Comparison of ENCODE assay signal across 1 cellular context in the genomic region with DNA sequence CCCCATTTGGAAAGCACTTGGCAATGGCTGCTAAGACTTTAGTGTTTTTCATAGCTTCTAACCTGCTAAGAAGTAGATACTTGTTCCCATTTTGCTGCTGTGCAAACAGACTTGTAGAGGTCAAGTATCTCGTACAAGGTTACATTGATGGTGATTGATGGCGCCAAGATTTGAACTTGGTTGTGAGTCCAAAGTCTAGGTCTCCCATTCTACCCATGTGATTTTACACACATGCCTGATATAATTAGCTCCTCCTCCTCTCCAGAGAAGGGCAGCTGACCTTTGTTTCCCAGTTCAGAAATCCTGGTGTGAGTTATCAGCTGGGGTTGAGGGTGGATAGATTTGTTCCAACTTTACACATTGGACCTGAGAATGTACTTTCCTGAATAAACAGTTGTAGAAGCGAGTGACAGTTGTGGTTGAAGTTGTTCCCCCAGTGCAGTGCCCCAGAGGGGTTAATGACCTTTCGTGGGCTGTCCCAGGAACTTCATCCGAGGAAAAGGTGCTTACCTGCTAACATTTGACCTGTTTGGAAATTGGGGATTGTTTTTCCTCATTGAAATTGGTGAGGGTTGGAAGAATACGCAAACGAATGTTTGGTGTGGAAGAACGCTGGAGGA.
TF ChIP-seq lines count a peak whose summit lies in the region.

No MANE protein-coding gene starts in this region.

TF ChIP-seq in HepG2, 621 proteins besides CTCF, POLR2A, EP300 and RAD21 (continued from another document and continues in another):
- TF ChIP-seq, protein P1, sequence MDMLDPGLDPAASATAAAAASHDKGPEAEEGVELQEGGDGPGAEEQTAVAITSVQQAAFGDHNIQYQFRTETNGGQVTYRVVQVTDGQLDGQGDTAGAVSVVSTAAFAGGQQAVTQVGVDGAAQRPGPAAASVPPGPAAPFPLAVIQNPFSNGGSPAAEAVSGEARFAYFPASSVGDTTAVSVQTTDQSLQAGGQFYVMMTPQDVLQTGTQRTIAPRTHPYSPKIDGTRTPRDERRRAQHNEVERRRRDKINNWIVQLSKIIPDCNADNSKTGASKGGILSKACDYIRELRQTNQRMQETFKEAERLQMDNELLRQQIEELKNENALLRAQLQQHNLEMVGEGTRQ (IDR thresholded peaks at IDR 0.05; ENCODE audit: low read depth, low read length) = no peak; the same call in 1 of the 2 replicates
- TF ChIP-seq, protein P1 (CRISPR knock-in tag; IDR thresholded peaks at IDR 0.05; ENCODE audit: borderline replicate concordance) = peak; percentile 46; the same call in 1 of the 2 replicates
- TF ChIP-seq PAWR (CRISPR knock-in tag; IDR thresholded peaks at IDR 0.05; ENCODE audit: borderline replicate concordance) (no peak), SP5 (CRISPR knock-in tag; IDR thresholded peaks at IDR 0.05; ENCODE audit: borderline replicate concordance, low read depth) (peak; percentile 65), KAT2B (IDR thresholded peaks at IDR 0.05; ENCODE audit: borderline replicate concordance, low read depth, low read length) (no peak), ASH2L (IDR thresholded peaks at IDR 0.05; ENCODE audit: insufficient read length, low read depth, low read length) (peak; percentile 64), STAT5B (CRISPR knock-in tag; IDR thresholded peaks at IDR 0.05) (no peak), HNF4A (CRISPR knock-in tag; IDR thresholded peaks at IDR 0.05) (peak; percentile 97), MAFG (CRISPR knock-in tag; IDR thresholded peaks at IDR 0.05) (no peak), ZNF781 (CRISPR knock-in tag; IDR thresholded peaks at IDR 0.05; ENCODE audit: borderline replicate concordance, not compliant biosample characterization) (no peak), KLF6 (CRISPR knock-in tag; IDR thresholded peaks at IDR 0.05) (no peak), ZNF317 (CRISPR knock-in tag; IDR thresholded peaks at IDR 0.05) (peak; percentile 30; the same call in 1 of the 2 replicates), HOXA5 (CRISPR knock-in tag; IDR thresholded peaks at IDR 0.05) (no peak), HNRNPL (IDR thresholded peaks at IDR 0.05; ENCODE audit: low read depth, low read length) (no peak), ZNF24 (IDR thresholded peaks at IDR 0.05) (no peak), THAP11 (CRISPR knock-in tag; IDR thresholded peaks at IDR 0.05) (no peak), GFI1 (CRISPR knock-in tag; IDR thresholded peaks at IDR 0.05; ENCODE audit: borderline replicate concordance) (peak; percentile 95), KDM4B (CRISPR knock-in tag; IDR thresholded peaks at IDR 0.05) (no peak), EHMT2 (IDR thresholded peaks at IDR 0.05; ENCODE audit: borderline replicate concordance, low read depth, low read length) (peak; percentile 78; the same call in 1 of the 2 replicates), ZNF547 (CRISPR knock-in tag; IDR thresholded peaks at IDR 0.05) (no peak), ZNF879 (CRISPR knock-in tag; IDR thresholded peaks at IDR 0.05) (no peak), ZNF839 (CRISPR knock-in tag; IDR thresholded peaks at IDR 0.05; ENCODE audit: borderline replicate concordance) (no peak), TBP (CRISPR knock-in tag; IDR thresholded peaks at IDR 0.05) (no peak), MEIS2 (CRISPR knock-in tag; IDR thresholded peaks at IDR 0.05) (no peak), JUN (CRISPR knock-in tag; IDR thresholded peaks at IDR 0.05) (no peak), MTA3 (CRISPR knock-in tag; IDR thresholded peaks at IDR 0.05) (no peak), CCAR2 (optimal IDR thresholded peaks at IDR 0.05; ENCODE audit: low read depth, low read length) (no peak), ZFY (CRISPR knock-in tag; IDR thresholded peaks at IDR 0.05) (no peak), RARA (CRISPR knock-in tag; IDR thresholded peaks at IDR 0.05) (peak; percentile 66), NR3C1 (CRISPR knock-in tag; IDR thresholded peaks at IDR 0.05) (no peak), ZNF749 (CRISPR knock-in tag; IDR thresholded peaks at IDR 0.05; ENCODE audit: borderline replicate concordance) (no peak), TBL1XR1 (IDR thresholded peaks at IDR 0.05; ENCODE audit: borderline replicate concordance, low read length, partially characterized antibody) (peak; percentile 53), KDM3A (CRISPR knock-in tag; IDR thresholded peaks at IDR 0.05; ENCODE audit: low read depth) (no peak), ZEB1 (IDR thresholded peaks at IDR 0.05; ENCODE audit: insufficient replicate concordance, low read depth) (peak; percentile 90), KAT8 (CRISPR knock-in tag; IDR thresholded peaks at IDR 0.05) (no peak), ZMYM2 (CRISPR knock-in tag; IDR thresholded peaks at IDR 0.05) (peak; percentile 89), ZSCAN12 (CRISPR knock-in tag; IDR thresholded peaks at IDR 0.05) (no peak), NCOR1 (IDR thresholded peaks at IDR 0.05; ENCODE audit: borderline replicate concordance, low read length) (peak; percentile 98)
- TF ChIP-seq, protein P2, sequence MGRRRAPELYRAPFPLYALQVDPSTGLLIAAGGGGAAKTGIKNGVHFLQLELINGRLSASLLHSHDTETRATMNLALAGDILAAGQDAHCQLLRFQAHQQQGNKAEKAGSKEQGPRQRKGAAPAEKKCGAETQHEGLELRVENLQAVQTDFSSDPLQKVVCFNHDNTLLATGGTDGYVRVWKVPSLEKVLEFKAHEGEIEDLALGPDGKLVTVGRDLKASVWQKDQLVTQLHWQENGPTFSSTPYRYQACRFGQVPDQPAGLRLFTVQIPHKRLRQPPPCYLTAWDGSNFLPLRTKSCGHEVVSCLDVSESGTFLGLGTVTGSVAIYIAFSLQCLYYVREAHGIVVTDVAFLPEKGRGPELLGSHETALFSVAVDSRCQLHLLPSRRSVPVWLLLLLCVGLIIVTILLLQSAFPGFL (CRISPR knock-in tag; IDR thresholded peaks at IDR 0.05) = no peak
- TF ChIP-seq, protein P3, sequence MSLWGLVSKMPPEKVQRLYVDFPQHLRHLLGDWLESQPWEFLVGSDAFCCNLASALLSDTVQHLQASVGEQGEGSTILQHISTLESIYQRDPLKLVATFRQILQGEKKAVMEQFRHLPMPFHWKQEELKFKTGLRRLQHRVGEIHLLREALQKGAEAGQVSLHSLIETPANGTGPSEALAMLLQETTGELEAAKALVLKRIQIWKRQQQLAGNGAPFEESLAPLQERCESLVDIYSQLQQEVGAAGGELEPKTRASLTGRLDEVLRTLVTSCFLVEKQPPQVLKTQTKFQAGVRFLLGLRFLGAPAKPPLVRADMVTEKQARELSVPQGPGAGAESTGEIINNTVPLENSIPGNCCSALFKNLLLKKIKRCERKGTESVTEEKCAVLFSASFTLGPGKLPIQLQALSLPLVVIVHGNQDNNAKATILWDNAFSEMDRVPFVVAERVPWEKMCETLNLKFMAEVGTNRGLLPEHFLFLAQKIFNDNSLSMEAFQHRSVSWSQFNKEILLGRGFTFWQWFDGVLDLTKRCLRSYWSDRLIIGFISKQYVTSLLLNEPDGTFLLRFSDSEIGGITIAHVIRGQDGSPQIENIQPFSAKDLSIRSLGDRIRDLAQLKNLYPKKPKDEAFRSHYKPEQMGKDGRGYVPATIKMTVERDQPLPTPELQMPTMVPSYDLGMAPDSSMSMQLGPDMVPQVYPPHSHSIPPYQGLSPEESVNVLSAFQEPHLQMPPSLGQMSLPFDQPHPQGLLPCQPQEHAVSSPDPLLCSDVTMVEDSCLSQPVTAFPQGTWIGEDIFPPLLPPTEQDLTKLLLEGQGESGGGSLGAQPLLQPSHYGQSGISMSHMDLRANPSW (CRISPR knock-in tag; IDR thresholded peaks at IDR 0.05; ENCODE audit: borderline replicate concordance) = no peak
- TF ChIP-seq, protein P4, sequence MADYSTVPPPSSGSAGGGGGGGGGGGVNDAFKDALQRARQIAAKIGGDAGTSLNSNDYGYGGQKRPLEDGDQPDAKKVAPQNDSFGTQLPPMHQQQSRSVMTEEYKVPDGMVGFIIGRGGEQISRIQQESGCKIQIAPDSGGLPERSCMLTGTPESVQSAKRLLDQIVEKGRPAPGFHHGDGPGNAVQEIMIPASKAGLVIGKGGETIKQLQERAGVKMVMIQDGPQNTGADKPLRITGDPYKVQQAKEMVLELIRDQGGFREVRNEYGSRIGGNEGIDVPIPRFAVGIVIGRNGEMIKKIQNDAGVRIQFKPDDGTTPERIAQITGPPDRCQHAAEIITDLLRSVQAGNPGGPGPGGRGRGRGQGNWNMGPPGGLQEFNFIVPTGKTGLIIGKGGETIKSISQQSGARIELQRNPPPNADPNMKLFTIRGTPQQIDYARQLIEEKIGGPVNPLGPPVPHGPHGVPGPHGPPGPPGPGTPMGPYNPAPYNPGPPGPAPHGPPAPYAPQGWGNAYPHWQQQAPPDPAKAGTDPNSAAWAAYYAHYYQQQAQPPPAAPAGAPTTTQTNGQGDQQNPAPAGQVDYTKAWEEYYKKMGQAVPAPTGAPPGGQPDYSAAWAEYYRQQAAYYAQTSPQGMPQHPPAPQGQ (CRISPR knock-in tag; IDR thresholded peaks at IDR 0.05; ENCODE audit: borderline replicate concordance) = no peak
- TF ChIP-seq, protein P5, sequence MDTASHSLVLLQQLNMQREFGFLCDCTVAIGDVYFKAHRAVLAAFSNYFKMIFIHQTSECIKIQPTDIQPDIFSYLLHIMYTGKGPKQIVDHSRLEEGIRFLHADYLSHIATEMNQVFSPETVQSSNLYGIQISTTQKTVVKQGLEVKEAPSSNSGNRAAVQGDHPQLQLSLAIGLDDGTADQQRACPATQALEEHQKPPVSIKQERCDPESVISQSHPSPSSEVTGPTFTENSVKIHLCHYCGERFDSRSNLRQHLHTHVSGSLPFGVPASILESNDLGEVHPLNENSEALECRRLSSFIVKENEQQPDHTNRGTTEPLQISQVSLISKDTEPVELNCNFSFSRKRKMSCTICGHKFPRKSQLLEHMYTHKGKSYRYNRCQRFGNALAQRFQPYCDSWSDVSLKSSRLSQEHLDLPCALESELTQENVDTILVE (CRISPR knock-in tag; IDR thresholded peaks at IDR 0.05) = no peak
- TF ChIP-seq, protein P6, sequence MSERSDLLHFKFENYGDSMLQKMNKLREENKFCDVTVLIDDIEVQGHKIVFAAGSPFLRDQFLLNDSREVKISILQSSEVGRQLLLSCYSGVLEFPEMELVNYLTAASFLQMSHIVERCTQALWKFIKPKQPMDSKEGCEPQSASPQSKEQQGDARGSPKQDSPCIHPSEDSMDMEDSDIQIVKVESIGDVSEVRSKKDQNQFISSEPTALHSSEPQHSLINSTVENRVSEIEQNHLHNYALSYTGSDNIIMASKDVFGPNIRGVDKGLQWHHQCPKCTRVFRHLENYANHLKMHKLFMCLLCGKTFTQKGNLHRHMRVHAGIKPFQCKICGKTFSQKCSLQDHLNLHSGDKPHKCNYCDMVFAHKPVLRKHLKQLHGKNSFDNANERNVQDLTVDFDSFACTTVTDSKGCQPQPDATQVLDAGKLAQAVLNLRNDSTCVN (CRISPR knock-in tag; IDR thresholded peaks at IDR 0.05; ENCODE audit: borderline replicate concordance) = peak; percentile 80; the same call in 1 of the 2 replicates
- TF ChIP-seq, protein P7, sequence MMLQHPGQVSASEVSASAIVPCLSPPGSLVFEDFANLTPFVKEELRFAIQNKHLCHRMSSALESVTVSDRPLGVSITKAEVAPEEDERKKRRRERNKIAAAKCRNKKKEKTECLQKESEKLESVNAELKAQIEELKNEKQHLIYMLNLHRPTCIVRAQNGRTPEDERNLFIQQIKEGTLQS (CRISPR knock-in tag; IDR thresholded peaks at IDR 0.05) = no peak
- TF ChIP-seq, protein P8, sequence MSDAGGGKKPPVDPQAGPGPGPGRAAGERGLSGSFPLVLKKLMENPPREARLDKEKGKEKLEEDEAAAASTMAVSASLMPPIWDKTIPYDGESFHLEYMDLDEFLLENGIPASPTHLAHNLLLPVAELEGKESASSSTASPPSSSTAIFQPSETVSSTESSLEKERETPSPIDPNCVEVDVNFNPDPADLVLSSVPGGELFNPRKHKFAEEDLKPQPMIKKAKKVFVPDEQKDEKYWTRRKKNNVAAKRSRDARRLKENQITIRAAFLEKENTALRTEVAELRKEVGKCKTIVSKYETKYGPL (CRISPR knock-in tag; IDR thresholded peaks at IDR 0.05) = no peak
- TF ChIP-seq, protein P9, sequence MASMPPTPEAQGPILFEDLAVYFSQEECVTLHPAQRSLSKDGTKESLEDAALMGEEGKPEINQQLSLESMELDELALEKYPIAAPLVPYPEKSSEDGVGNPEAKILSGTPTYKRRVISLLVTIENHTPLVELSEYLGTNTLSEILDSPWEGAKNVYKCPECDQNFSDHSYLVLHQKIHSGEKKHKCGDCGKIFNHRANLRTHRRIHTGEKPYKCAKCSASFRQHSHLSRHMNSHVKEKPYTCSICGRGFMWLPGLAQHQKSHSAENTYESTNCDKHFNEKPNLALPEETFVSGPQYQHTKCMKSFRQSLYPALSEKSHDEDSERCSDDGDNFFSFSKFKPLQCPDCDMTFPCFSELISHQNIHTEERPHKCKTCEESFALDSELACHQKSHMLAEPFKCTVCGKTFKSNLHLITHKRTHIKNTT (CRISPR knock-in tag; IDR thresholded peaks at IDR 0.05) = no peak
- TF ChIP-seq, protein P10, sequence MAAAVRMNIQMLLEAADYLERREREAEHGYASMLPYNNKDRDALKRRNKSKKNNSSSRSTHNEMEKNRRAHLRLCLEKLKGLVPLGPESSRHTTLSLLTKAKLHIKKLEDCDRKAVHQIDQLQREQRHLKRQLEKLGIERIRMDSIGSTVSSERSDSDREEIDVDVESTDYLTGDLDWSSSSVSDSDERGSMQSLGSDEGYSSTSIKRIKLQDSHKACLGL (CRISPR knock-in tag; IDR thresholded peaks at IDR 0.05) = no peak
- TF ChIP-seq, protein P11, sequence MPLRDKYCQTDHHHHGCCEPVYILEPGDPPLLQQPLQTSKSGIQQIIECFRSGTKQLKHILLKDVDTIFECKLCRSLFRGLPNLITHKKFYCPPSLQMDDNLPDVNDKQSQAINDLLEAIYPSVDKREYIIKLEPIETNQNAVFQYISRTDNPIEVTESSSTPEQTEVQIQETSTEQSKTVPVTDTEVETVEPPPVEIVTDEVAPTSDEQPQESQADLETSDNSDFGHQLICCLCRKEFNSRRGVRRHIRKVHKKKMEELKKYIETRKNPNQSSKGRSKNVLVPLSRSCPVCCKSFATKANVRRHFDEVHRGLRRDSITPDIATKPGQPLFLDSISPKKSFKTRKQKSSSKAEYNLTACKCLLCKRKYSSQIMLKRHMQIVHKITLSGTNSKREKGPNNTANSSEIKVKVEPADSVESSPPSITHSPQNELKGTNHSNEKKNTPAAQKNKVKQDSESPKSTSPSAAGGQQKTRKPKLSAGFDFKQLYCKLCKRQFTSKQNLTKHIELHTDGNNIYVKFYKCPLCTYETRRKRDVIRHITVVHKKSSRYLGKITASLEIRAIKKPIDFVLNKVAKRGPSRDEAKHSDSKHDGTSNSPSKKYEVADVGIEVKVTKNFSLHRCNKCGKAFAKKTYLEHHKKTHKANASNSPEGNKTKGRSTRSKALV (CRISPR knock-in tag; IDR thresholded peaks at IDR 0.05) = no peak
- TF ChIP-seq, protein P12, sequence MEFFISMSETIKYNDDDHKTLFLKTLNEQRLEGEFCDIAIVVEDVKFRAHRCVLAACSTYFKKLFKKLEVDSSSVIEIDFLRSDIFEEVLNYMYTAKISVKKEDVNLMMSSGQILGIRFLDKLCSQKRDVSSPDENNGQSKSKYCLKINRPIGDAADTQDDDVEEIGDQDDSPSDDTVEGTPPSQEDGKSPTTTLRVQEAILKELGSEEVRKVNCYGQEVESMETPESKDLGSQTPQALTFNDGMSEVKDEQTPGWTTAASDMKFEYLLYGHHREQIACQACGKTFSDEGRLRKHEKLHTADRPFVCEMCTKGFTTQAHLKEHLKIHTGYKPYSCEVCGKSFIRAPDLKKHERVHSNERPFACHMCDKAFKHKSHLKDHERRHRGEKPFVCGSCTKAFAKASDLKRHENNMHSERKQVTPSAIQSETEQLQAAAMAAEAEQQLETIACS (CRISPR knock-in tag; IDR thresholded peaks at IDR 0.05) = no peak
